In genomic region chr19:50668416-50669318, GRCh38 we compare ENCODE assay signal across 2 cellular contexts.
A peak's percentile ranks its signal among the peaks of the same experiment; 100 is the strongest.
TF ChIP-seq lines count a peak whose summit lies in the region.

No MANE protein-coding gene starts in this region.

TF ChIP-seq in A549, 52 proteins besides CTCF, POLR2A, EP300 and RAD21:
- TF ChIP-seq JUNB (IDR thresholded peaks at IDR 0.05) (no peak), RCOR1 (IDR thresholded peaks at IDR 0.05; ENCODE audit: low read depth, low read length) (no peak), NPAS2 (CRISPR knock-in tag; IDR thresholded peaks at IDR 0.05; ENCODE audit: borderline replicate concordance) (no peak), CHD2 (IDR thresholded peaks at IDR 0.05; ENCODE audit: low read length, partially characterized antibody) (no peak), HOXB13 (CRISPR knock-in tag; IDR thresholded peaks at IDR 0.05; ENCODE audit: low read depth) (no peak), ZSCAN20 (CRISPR knock-in tag; IDR thresholded peaks at IDR 0.05) (no peak), MAX (IDR thresholded peaks at IDR 0.05) (no peak), FOXS1 (CRISPR knock-in tag; IDR thresholded peaks at IDR 0.05) (no peak), TFCP2L1 (CRISPR knock-in tag; IDR thresholded peaks at IDR 0.05) (no peak), MAZ (IDR thresholded peaks at IDR 0.05; ENCODE audit: borderline replicate concordance, low read depth, low read length) (no peak), SREBF2 (IDR thresholded peaks at IDR 0.05) (no peak), ZNF302 (CRISPR knock-in tag; IDR thresholded peaks at IDR 0.05) (no peak), ZC3H11A (IDR thresholded peaks at IDR 0.05) (no peak), NFE2L2 (conservative IDR thresholded peaks at IDR 0.05; ENCODE audit: low read length) (no peak), CBX8 (IDR thresholded peaks at IDR 0.05) (no peak)

TF ChIP-seq in K562, 482 proteins besides CTCF, POLR2A, EP300 and RAD21:
- TF ChIP-seq POLR3G (IDR thresholded peaks at IDR 0.05; ENCODE audit: extremely low read depth, insufficient read length, insufficient replicate concordance) (no peak), ZKSCAN1 (IDR thresholded peaks at IDR 0.05; ENCODE audit: low read depth, low read length) (0 out of 2 replicates have a peak, but pooled peaks have one; percentile 6), GATAD2B (IDR thresholded peaks at IDR 0.05; ENCODE audit: borderline replicate concordance) (no peak), SMAD3 (CRISPR knock-in tag; conservative IDR thresholded peaks at IDR 0.05) (no peak), EGR1 (conservative IDR thresholded peaks at IDR 0.05) (0 out of 2 replicates have a peak, but pooled peaks have one; percentile 4), ZNF121 (CRISPR knock-in tag; conservative IDR thresholded peaks at IDR 0.05) (no peak)
